In genomic region chr1:5849550-5849949, GRCh38 we compare ENCODE assay signal across 30 cellular contexts.
"Had no signal": no experiment of that assay in that cellular context is flagged by ENCODE, and none has a peak within 500 bp of the region (broad histone marks: within the 10 kb centered on the region; RNA-seq: fewer than 3 reads in every experiment).

No MANE protein-coding gene starts in this region.

- H3K4me3 ChIP-seq: dorsolateral prefrontal cortex, gastroesophageal sphincter, heart left ventricle, hepatocyte, lung, mucosa of descending colon, neural progenitor cell, prostate gland, right atrium auricular region, smooth muscle cell, testis, tibial nerve, vagina had no signal

- H3K9me3 ChIP-seq: gastroesophageal sphincter, heart left ventricle, mucosa of descending colon, prostate gland, right atrium auricular region, testis, tibial nerve, vagina had no signal

- H3K27ac ChIP-seq: dorsolateral prefrontal cortex, epithelial cell of prostate, foreskin keratinocyte, gastroesophageal sphincter, heart left ventricle, hepatocyte, neural progenitor cell, parathyroid adenoma, prostate gland, right atrium auricular region, testis, tibial nerve, vagina had no signal

- ATAC-seq: esophagus mucosa; foreskin keratinocyte; gastroesophageal sphincter; heart left ventricle; left lobe of liver; mucosa of descending colon; natural killer cell treated with Interleukin-12 subunit alpha and Interleukin-12 subunit beta and Interleukin-15 and Interleukin-18, amount 100 ng/mL, for 72 hours; sciatic nerve; stimulated activated effector memory CD8-positive, alpha-beta T cell treated with anti-CD3 and anti-CD28 coated beads, Interleukin-12 subunit alpha, Interleukin-12 subunit beta, amount 100 ng/mL, for 72 hours had no signal

- FAIRE-seq: colon, kidney had no signal

- H3K36me3 ChIP-seq: gastroesophageal sphincter, heart left ventricle, neural progenitor cell, prostate gland, right atrium auricular region, tibial nerve, vagina had no signal

- H3K4me1 ChIP-seq: foreskin keratinocyte, gastroesophageal sphincter, heart left ventricle, neural progenitor cell, parathyroid adenoma, prostate gland, right atrium auricular region, testis, tibial nerve, vagina had no signal

- DNase-seq: dorsolateral prefrontal cortex; effector CD4-positive, alpha-beta T cell; foreskin keratinocyte; heart left ventricle; kidney; naive B cell; stimulated activated CD4-positive, alpha-beta T cell treated with anti-CD3 and anti-CD28 coated beads, Interleukin-12 subunit alpha, Interleukin-12 subunit beta, amount 100 ng/mL, for 4 hours; stimulated activated CD4-positive, alpha-beta T cell treated with anti-CD3 and anti-CD28 coated beads, Interleukin-2, amount 100 ng/mL, for 24 hours; stimulated activated CD4-positive, alpha-beta T cell treated with anti-CD3 and anti-CD28 coated beads, Interleukin-4, amount 100 ng/mL, for 24 hours; stimulated activated naive CD4-positive, alpha-beta T cell treated with Interleukin-2 at 50 U/mL for 16 hours; substantia nigra; testis had no signal

- H3K9ac ChIP-seq: neural progenitor cell, parathyroid adenoma had no signal

- H3K4me2 ChIP-seq: hepatocyte, neural progenitor cell, smooth muscle cell had no signal

- H2AFZ ChIP-seq: hepatocyte, neural progenitor cell, parathyroid adenoma had no signal

- H3K27me3 ChIP-seq: foreskin keratinocyte, hepatocyte, neural progenitor cell, right atrium auricular region, testis, tibial nerve, vagina had no signal

- H3K79me2 ChIP-seq: hepatocyte, parathyroid adenoma had no signal
